In genomic region chr6:73956305-73956704, GRCh38 we compare ENCODE assay signal across 38 cellular contexts.
"Had no signal": no experiment of that assay in that cellular context is flagged by ENCODE, and none has a peak within 500 bp of the region (broad histone marks: within the 10 kb centered on the region; RNA-seq: fewer than 3 reads in every experiment).

No MANE protein-coding gene starts in this region.

- H3K36me3 ChIP-seq: adrenal gland, ascending aorta, brain microvascular endothelial cell, breast epithelium, cardiac muscle cell had no signal

- H3K36me3 Mint-ChIP-seq: activated naive CD4-positive, alpha-beta T cell treated with anti-CD3 and anti-CD28 coated beads, Interleukin-2, amount 10 ng/mL, durations not matched to agents 7 days and 5 days; activated naive CD4-positive, alpha-beta T cell treated with anti-CD3 and anti-CD28 coated beads, Interleukin-2, amount 50 U/mL, for 24 hours; activated naive CD4-positive, alpha-beta T cell treated with anti-CD3 and anti-CD28 coated beads, Interleukin-2, amount 50 U/mL, for 72 hours; activated naive CD8-positive, alpha-beta T cell; activated naive CD8-positive, alpha-beta T cell treated with anti-CD3 and anti-CD28 coated beads for 36 hours; activated naive CD8-positive, alpha-beta T cell treated with anti-CD3 and anti-CD28 coated beads, Interleukin-2, amount 10 ng/mL, durations not matched to agents 7 days and 5 days; brain had no signal

- H3K9me3 ChIP-seq: adrenal gland, ascending aorta, body of pancreas, breast epithelium had no signal

- DNase-seq: activated effector memory CD4-positive, alpha-beta T cell treated with anti-CD3 and anti-CD28 coated beads, Interleukin-2, amount 50 U/mL, for 16 hours; activated effector memory CD4-positive, alpha-beta T cell treated with Interleukin-2 at 50 U/mL for 16 hours; activated gamma-delta T cell; activated gamma-delta T cell treated with Interleukin-2 at 50 U/mL for 16 hours; activated naive CD4-positive, alpha-beta T cell; activated naive CD4-positive, alpha-beta T cell treated with anti-CD3 and anti-CD28 coated beads for 36 hours; activated naive CD4-positive, alpha-beta T cell treated with anti-CD3 and anti-CD28 coated beads, Interleukin-2, amount 10 ng/mL, durations not matched to agents 7 days and 5 days; activated naive CD4-positive, alpha-beta T cell treated with anti-CD3 and anti-CD28 coated beads, Interleukin-2, amount 50 U/mL, for 16 hours; activated naive CD4-positive, alpha-beta T cell treated with Interleukin-2 at 50 U/mL for 16 hours; activated naive CD8-positive, alpha-beta T cell treated with anti-CD3 and anti-CD28 coated beads for 36 hours; activated naive CD8-positive, alpha-beta T cell treated with anti-CD3 and anti-CD28 coated beads, Interleukin-2, amount 10 ng/mL, durations not matched to agents 7 days and 5 days; activated naive CD8-positive, alpha-beta T cell treated with anti-CD3 and anti-CD28 coated beads, Interleukin-2, amount 50 U/mL, for 24 hours; activated T-cell treated with anti-CD3 and anti-CD28 coated beads, Interleukin-2, amount 50 U/mL, for 1 hour; activated T-cell treated with anti-CD3 and anti-CD28 coated beads, Interleukin-2, amount 50 U/mL, for 24 hours; activated T-cell treated with anti-CD3 and anti-CD28 coated beads, Interleukin-2, amount 50 U/mL, for 4 hours; activated T-cell treated with anti-CD3 and anti-CD28 coated beads, Interleukin-2, amount 50 U/mL, for 48 hours; activated T-cell treated with anti-CD3 and anti-CD28 coated beads, Interleukin-2, amount 50 U/mL, for 72 hours; adrenal gland; amniotic stem cell; amygdala; anterior cingulate cortex; aorta; body of pancreas; brain microvascular endothelial cell; caudate nucleus; central memory CD4-positive, alpha-beta T cell; cerebellar nuclear complex had no signal

- H3K27me3 ChIP-seq: adrenal gland, ascending aorta, body of pancreas, brain microvascular endothelial cell, breast epithelium, cardiac muscle cell had no signal

- ATAC-seq: activated naive CD4-positive, alpha-beta T cell treated with anti-CD3 and anti-CD28 coated beads, Interleukin-2, amount 50 U/mL, for 72 hours; activated naive CD8-positive, alpha-beta T cell treated with anti-CD3 and anti-CD28 coated beads, Interleukin-2, amount 50 U/mL, for 24 hours; activated T-cell treated with anti-CD3 and anti-CD28 coated beads, Interleukin-2, amount 50 U/mL, for 4 hours; activated T-cell treated with anti-CD3 and anti-CD28 coated beads, Interleukin-2, amount 50 U/mL, for 72 hours; activated T-helper 17 cell treated with anti-CD3 and anti-CD28 coated beads, Interleukin-2, amount 50 U/mL, for 72 hours; body of pancreas had no signal

- H3K27ac ChIP-seq: adrenal gland, ascending aorta, body of pancreas, brain microvascular endothelial cell, breast epithelium, cardiac muscle cell had no signal

- H3K27ac Mint-ChIP-seq: activated naive CD4-positive, alpha-beta T cell treated with anti-CD3 and anti-CD28 coated beads for 36 hours; activated naive CD4-positive, alpha-beta T cell treated with anti-CD3 and anti-CD28 coated beads, Interleukin-2, amount 10 ng/mL, durations not matched to agents 7 days and 5 days; activated naive CD4-positive, alpha-beta T cell treated with anti-CD3 and anti-CD28 coated beads, Interleukin-2, amount 50 U/mL, for 24 hours; activated naive CD4-positive, alpha-beta T cell treated with anti-CD3 and anti-CD28 coated beads, Interleukin-2, amount 50 U/mL, for 72 hours; activated naive CD8-positive, alpha-beta T cell; activated naive CD8-positive, alpha-beta T cell treated with anti-CD3 and anti-CD28 coated beads for 36 hours; activated naive CD8-positive, alpha-beta T cell treated with anti-CD3 and anti-CD28 coated beads, Interleukin-2, amount 10 ng/mL, durations not matched to agents 7 days and 5 days; activated naive CD8-positive, alpha-beta T cell treated with anti-CD3 and anti-CD28 coated beads, Interleukin-2, amount 50 U/mL, for 24 hours; activated T-cell treated with anti-CD3 and anti-CD28 coated beads, Interleukin-2, amount 50 U/mL, for 24 hours; activated T-cell treated with anti-CD3 and anti-CD28 coated beads, Interleukin-2, amount 50 U/mL, for 72 hours; activated T-helper 1 cell treated with anti-CD3 and anti-CD28 coated beads, Interleukin-12 subunit alpha, Interleukin-12 subunit beta, Interleukin-2, Interleukin-4 antibody, amounts not matched to agents 30 ng/mL and 10 ng/mL and 1 ng/mL, durations not matched to agents 14 hours and 24 hours and 36 hours; activated T-helper 17 cell treated with anti-CD3 and anti-CD28 coated beads, Interleukin-2, amount 50 U/mL, for 72 hours; activated T-helper 2 cell treated with anti-CD3 and anti-CD28 coated beads, Interferon-gamma antibody, Interleukin-2, Interleukin-4, amounts not matched to agents 10 μg/mL and 5 μg/mL and 100 μg/mL, durations not matched to agents 14 hours and 24 hours and 36 hours; brain had no signal

- H3K9me3 Mint-ChIP-seq: activated naive CD4-positive, alpha-beta T cell treated with anti-CD3 and anti-CD28 coated beads for 36 hours; activated naive CD4-positive, alpha-beta T cell treated with anti-CD3 and anti-CD28 coated beads, Interleukin-2, amount 10 ng/mL, durations not matched to agents 7 days and 5 days; activated naive CD4-positive, alpha-beta T cell treated with anti-CD3 and anti-CD28 coated beads, Interleukin-2, amount 50 U/mL, for 24 hours; activated naive CD4-positive, alpha-beta T cell treated with anti-CD3 and anti-CD28 coated beads, Interleukin-2, amount 50 U/mL, for 72 hours; activated naive CD8-positive, alpha-beta T cell treated with anti-CD3 and anti-CD28 coated beads for 36 hours; activated naive CD8-positive, alpha-beta T cell treated with anti-CD3 and anti-CD28 coated beads, Interleukin-2, amount 10 ng/mL, durations not matched to agents 7 days and 5 days; activated naive CD8-positive, alpha-beta T cell treated with anti-CD3 and anti-CD28 coated beads, Interleukin-2, amount 50 U/mL, for 24 hours; activated T-cell treated with anti-CD3 and anti-CD28 coated beads, Interleukin-2, amount 50 U/mL, for 24 hours; activated T-cell treated with anti-CD3 and anti-CD28 coated beads, Interleukin-2, amount 50 U/mL, for 4 hours; activated T-helper 1 cell treated with anti-CD3 and anti-CD28 coated beads, Interleukin-12 subunit alpha, Interleukin-12 subunit beta, Interleukin-2, Interleukin-4 antibody, amounts not matched to agents 30 ng/mL and 10 ng/mL and 1 ng/mL, durations not matched to agents 14 hours and 24 hours and 36 hours; activated T-helper 2 cell treated with anti-CD3 and anti-CD28 coated beads, Interferon-gamma antibody, Interleukin-2, Interleukin-4, amounts not matched to agents 10 μg/mL and 5 μg/mL and 100 μg/mL, durations not matched to agents 14 hours and 24 hours and 36 hours had no signal

- H3K4me1 Mint-ChIP-seq: activated naive CD4-positive, alpha-beta T cell treated with anti-CD3 and anti-CD28 coated beads, Interleukin-2, amount 10 ng/mL, durations not matched to agents 7 days and 5 days; activated naive CD4-positive, alpha-beta T cell treated with anti-CD3 and anti-CD28 coated beads, Interleukin-2, amount 50 U/mL, for 24 hours; activated naive CD8-positive, alpha-beta T cell treated with anti-CD3 and anti-CD28 coated beads for 36 hours; activated naive CD8-positive, alpha-beta T cell treated with anti-CD3 and anti-CD28 coated beads, Interleukin-2, amount 10 ng/mL, durations not matched to agents 7 days and 5 days; activated naive CD8-positive, alpha-beta T cell treated with anti-CD3 and anti-CD28 coated beads, Interleukin-2, amount 50 U/mL, for 24 hours; activated T-helper 17 cell treated with anti-CD3 and anti-CD28 coated beads, Interleukin-2, amount 50 U/mL, for 72 hours; brain; central memory CD8-positive, alpha-beta T cell had no signal

- H3K4me1 ChIP-seq: adrenal gland, ascending aorta, body of pancreas, breast epithelium had no signal

- H3K27me3 Mint-ChIP-seq: activated naive CD4-positive, alpha-beta T cell treated with anti-CD3 and anti-CD28 coated beads, Interleukin-2, amount 10 ng/mL, durations not matched to agents 7 days and 5 days; activated naive CD8-positive, alpha-beta T cell; activated naive CD8-positive, alpha-beta T cell treated with anti-CD3 and anti-CD28 coated beads for 36 hours; activated naive CD8-positive, alpha-beta T cell treated with anti-CD3 and anti-CD28 coated beads, Interleukin-2, amount 10 ng/mL, durations not matched to agents 7 days and 5 days; activated naive CD8-positive, alpha-beta T cell treated with anti-CD3 and anti-CD28 coated beads, Interleukin-2, amount 50 U/mL, for 24 hours; activated T-cell treated with anti-CD3 and anti-CD28 coated beads, Interleukin-2, amount 50 U/mL, for 24 hours; activated T-helper 17 cell treated with anti-CD3 and anti-CD28 coated beads, Interleukin-2, amount 50 U/mL, for 72 hours; brain; central memory CD8-positive, alpha-beta T cell had no signal

- H3K4me3 Mint-ChIP-seq: activated naive CD4-positive, alpha-beta T cell treated with anti-CD3 and anti-CD28 coated beads for 36 hours; activated naive CD4-positive, alpha-beta T cell treated with anti-CD3 and anti-CD28 coated beads, Interleukin-2, amount 10 ng/mL, durations not matched to agents 7 days and 5 days; activated naive CD4-positive, alpha-beta T cell treated with anti-CD3 and anti-CD28 coated beads, Interleukin-2, amount 50 U/mL, for 24 hours; activated naive CD8-positive, alpha-beta T cell; activated naive CD8-positive, alpha-beta T cell treated with anti-CD3 and anti-CD28 coated beads for 36 hours; activated naive CD8-positive, alpha-beta T cell treated with anti-CD3 and anti-CD28 coated beads, Interleukin-2, amount 10 ng/mL, durations not matched to agents 7 days and 5 days; activated naive CD8-positive, alpha-beta T cell treated with anti-CD3 and anti-CD28 coated beads, Interleukin-2, amount 50 U/mL, for 24 hours; activated T-cell treated with anti-CD3 and anti-CD28 coated beads, Interleukin-2, amount 50 U/mL, for 24 hours; activated T-cell treated with anti-CD3 and anti-CD28 coated beads, Interleukin-2, amount 50 U/mL, for 4 hours; activated T-cell treated with anti-CD3 and anti-CD28 coated beads, Interleukin-2, amount 50 U/mL, for 72 hours; activated T-helper 1 cell treated with anti-CD3 and anti-CD28 coated beads, Interleukin-12 subunit alpha, Interleukin-12 subunit beta, Interleukin-2, Interleukin-4 antibody, amounts not matched to agents 30 ng/mL and 10 ng/mL and 1 ng/mL, durations not matched to agents 14 hours and 24 hours and 36 hours; activated T-helper 17 cell treated with anti-CD3 and anti-CD28 coated beads, Interleukin-2, amount 50 U/mL, for 72 hours; brain; central memory CD8-positive, alpha-beta T cell had no signal

- H3K4me3 ChIP-seq: adrenal gland, ascending aorta, body of pancreas, breast epithelium, cardiac muscle cell had no signal
